12 cellular contexts compared by ENCODE assay signal in the genomic region with DNA sequence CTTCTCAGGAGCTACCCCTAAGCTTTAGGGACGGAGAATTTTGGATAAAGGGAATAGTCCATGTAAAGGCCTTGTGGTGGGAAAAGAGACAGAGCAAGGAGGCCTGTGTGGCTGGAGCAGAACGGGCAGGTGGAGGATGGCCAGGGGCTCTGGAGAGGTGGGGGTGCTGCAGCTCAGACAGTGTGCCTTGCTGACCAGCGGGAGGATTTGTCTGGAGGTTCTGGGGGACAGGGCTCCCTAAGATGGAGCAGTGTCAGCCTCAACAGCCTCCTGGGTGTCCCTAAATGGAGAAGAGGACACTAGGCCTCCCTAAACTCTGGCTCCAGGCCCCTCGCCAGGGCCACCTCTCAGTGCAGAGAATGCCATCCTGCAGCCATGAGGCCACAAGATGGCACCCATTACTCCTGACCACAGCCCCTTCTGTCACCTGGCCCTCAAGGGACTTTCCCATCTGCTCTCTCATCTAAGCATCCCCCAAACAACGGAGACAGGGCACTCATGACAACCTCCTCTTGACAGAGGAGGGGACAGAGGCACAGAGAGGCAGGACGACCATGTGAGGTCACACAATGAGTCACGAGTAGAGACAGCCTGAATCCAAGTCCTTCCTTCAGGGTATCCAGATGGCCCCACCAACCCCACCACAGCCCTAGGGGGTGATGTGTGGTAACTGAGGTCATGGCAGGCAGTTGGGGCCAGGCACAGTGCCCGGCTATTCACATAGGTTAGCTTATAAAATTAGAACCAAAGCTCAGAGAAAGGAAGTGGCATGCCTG.
A peak's percentile ranks its signal among the peaks of the same experiment; 100 is the strongest.
DNase-seq lines count a peak whose midpoint lies in the region; ATAC-seq and TF ChIP-seq lines count a peak whose summit lies in the region.
"Had no signal": no experiment of that assay in that cellular context is flagged by ENCODE, and none has a peak within 500 bp of the region (broad histone marks: within the 10 kb centered on the region; RNA-seq: fewer than 3 reads in every experiment).

No MANE protein-coding gene starts in this region.

- no peak overlapping the region for H3K4me3 Mint-ChIP-seq in stimulated activated naive CD8-positive, alpha-beta T cell treated with anti-CD3 and anti-CD28 coated beads, Interleukin-15, Interleukin-2, amounts not matched to agents 100 ng/mL and 50 ng/mL, for 24 hours
- H3K4me3 Mint-ChIP-seq: nephron had no signal

- H3K36me3 Mint-ChIP-seq in stimulated activated naive CD8-positive, alpha-beta T cell treated with anti-CD3 and anti-CD28 coated beads, Interleukin-15, Interleukin-2, amounts not matched to agents 100 ng/mL and 50 ng/mL, for 24 hours (ENCODE audit: low read depth): no peaks in the 10 kb centered on the region

- peak; percentile 15 for DNase-seq in activated T-cell treated with anti-CD3 and anti-CD28 coated beads, Interleukin-2, amount 50 U/mL, for 1 hour
- no peak for DNase-seq in activated T-cell treated with anti-CD3 and anti-CD28 coated beads for 4 hours
- DNase-seq in Peyer's patch: peak in 2 of 3 donors; percentile 25 to 28
- peak; percentile 12 for DNase-seq in left cardiac atrium
- DNase-seq in midbrain (lab: John Stamatoyannopoulos, UW): no peak
- DNase-seq in cerebellar cortex (ENCODE audit: low spot score): no peak
- DNase-seq: NCI-H510A treated with DMSO at 0.1 percent for 48 hours; stimulated activated naive CD4-positive, alpha-beta T cell had no signal

- intact Hi-C loops in left cardiac atrium (cut with DNase I): no loop called here

- no peaks in the 10 kb centered on the region for H3K9me3 ChIP-seq in Peyer's patch

- H3K27me3 ChIP-seq in Peyer's patch: no peaks in the 10 kb centered on the region

- no peak for TF ChIP-seq POLR2A in Peyer's patch (IDR thresholded peaks at IDR 0.05)

- H3K4me1 ChIP-seq in Peyer's patch: no peaks in the 10 kb centered on the region

- no peak overlapping the region for H3K4me3 ChIP-seq in Peyer's patch
- H3K4me3 ChIP-seq: cardiac muscle cell had no signal

- H3K9me3 Mint-ChIP-seq in stimulated activated naive CD8-positive, alpha-beta T cell treated with anti-CD3 and anti-CD28 coated beads, Interleukin-15, Interleukin-2, amounts not matched to agents 100 ng/mL and 50 ng/mL, for 24 hours: no peaks in the 10 kb centered on the region
- H3K9me3 Mint-ChIP-seq: nephron had no signal

- H3K36me3 ChIP-seq in Peyer's patch: no peaks in the 10 kb centered on the region
- H3K36me3 ChIP-seq: cardiac muscle cell had no signal

- no peak for TF ChIP-seq CTCF in Peyer's patch (IDR thresholded peaks at IDR 0.05)

- no peak overlapping the region for H3K27ac ChIP-seq in Peyer's patch
- H3K27ac ChIP-seq: cardiac muscle cell had no signal

- peak overlapping the region; percentile 65 for H3K27ac Mint-ChIP-seq in stimulated activated naive CD8-positive, alpha-beta T cell treated with anti-CD3 and anti-CD28 coated beads, Interleukin-15, Interleukin-2, amounts not matched to agents 100 ng/mL and 50 ng/mL, for 24 hours
- H3K27ac Mint-ChIP-seq: nephron had no signal

- peaks cover 17% of the 10 kb centered on the region for H3K4me1 Mint-ChIP-seq in stimulated activated naive CD8-positive, alpha-beta T cell treated with anti-CD3 and anti-CD28 coated beads, Interleukin-15, Interleukin-2, amounts not matched to agents 100 ng/mL and 50 ng/mL, for 24 hours (ENCODE audit: low read depth)

- no peaks in the 10 kb centered on the region for H3K27me3 Mint-ChIP-seq in stimulated activated naive CD8-positive, alpha-beta T cell treated with anti-CD3 and anti-CD28 coated beads, Interleukin-15, Interleukin-2, amounts not matched to agents 100 ng/mL and 50 ng/mL, for 24 hours

- no peak for ATAC-seq in left cardiac atrium
- no peak for ATAC-seq in HG03520 (IDR thresholded peaks at IDR 0.05; ENCODE audit: unreplicated experiment)

Comparison
In these comparisons a context has a peak if more than half of its experiments do, and no peak if none do; other contexts are left out.
1. DNase-seq: peak in activated T-cell treated with anti-CD3 and anti-CD28 coated beads, Interleukin-2, amount 50 U/mL, for 1 hour (single experiment), Peyer's patch (2 of 3) and left cardiac atrium (single experiment); none in activated T-cell treated with anti-CD3 and anti-CD28 coated beads for 4 hours (single experiment), midbrain (single experiment) and cerebellar cortex (single experiment).